Comparison of ENCODE assay signal across 35 cellular contexts in genomic region chr1:117130526-117130925, GRCh38.
"Had no signal": no experiment of that assay in that cellular context is flagged by ENCODE, and none has a peak within 500 bp of the region (broad histone marks: within the 10 kb centered on the region; RNA-seq: fewer than 3 reads in every experiment).

No MANE protein-coding gene starts in this region.

- H3K36me3 ChIP-seq: MG63 had no signal

- H3K9me3 ChIP-seq: MG63 had no signal

- H3K4me3 ChIP-seq: MG63 had no signal

- DNase-seq: Karpas-422, Kasumi-1, KG1, MG63, MM.1S, MV-4-11, NCI-H1048, NCI-H1092, NCI-H1092 treated with DMSO at 0.1 percent for 48 hours, NCI-H1105, NCI-H1105 treated with DMSO at 0.1 percent for 48 hours, NCI-H1417, NCI-H1417 treated with DMSO at 0.1 percent for 48 hours, NCI-H1436, NCI-H1436 treated with DMSO at 0.1 percent for 48 hours, NCI-H146, NCI-H1694, NCI-H1694 treated with DMSO at 0.1 percent for 48 hours, NCI-H187, NCI-H187 treated with DMSO at 0.1 percent for 48 hours, NCI-H1930, NCI-H2029, NCI-H2029 treated with DMSO at 0.1 percent for 48 hours, NCI-H2081, NCI-H2081 treated with DMSO at 0.1 percent for 48 hours, NCI-H2107, NCI-H2171, NCI-H2171 treated with DMSO at 0.1 percent for 48 hours, NCI-H2227 treated with DMSO at 0.1 percent for 48 hours, NCI-H226, NCI-H345, NCI-H446, NCI-H446 treated with DMSO at 0.1 percent for 48 hours, NCI-H510A had no signal

- H3K27ac ChIP-seq: KMS-11 had no signal

- H3K9ac ChIP-seq: KMS-11 had no signal

- H3K27me3 ChIP-seq: MG63 had no signal

- H3K4me2 ChIP-seq: KMS-11 had no signal
